ENCODE assay signal across 8 cellular contexts in genomic region chr10:73997479-73997805, GRCh38. TPM values are rescaled to one million over a fixed set of nuclear protein-coding genes. Genes with fewer than 3 reads are reported as not detected.
A peak's percentile ranks its signal among the peaks of the same experiment; 100 is the strongest.
DNase-seq lines count a peak whose midpoint lies in the region; ATAC-seq and TF ChIP-seq lines count a peak whose summit lies in the region.

No MANE protein-coding gene starts in this region.

- no peak overlapping the region for H2BK12ac ChIP-seq in trophoblast cell (ENCODE audit: low read length)

- H3K4me1 Mint-ChIP-seq in WTC11: peaks cover 38% of the 10 kb centered on the region

- no peaks in the 10 kb centered on the region for H3K9me3 ChIP-seq in HUES64 (ENCODE audit: insufficient read depth, low read depth, low read length)
- H3K9me3 ChIP-seq in trophoblast cell (ENCODE audit: insufficient read depth, low read depth, low read length): no peaks in the 10 kb centered on the region

- H2AFZ ChIP-seq in trophoblast cell (ENCODE audit: insufficient read depth, low read length, poor library complexity): no peak overlapping the region

- H3K4me3 ChIP-seq in HUES64 (ENCODE audit: low read length) (peak overlapping the region; percentile 81), fibroblast of the aortic adventitia (ENCODE audit: low read depth, low read length) (peak overlapping the region; percentile 69), trophoblast cell (ENCODE audit: low read depth, low read length) (peak overlapping the region; percentile 64)

- no peaks in the 10 kb centered on the region for H3K9me3 Mint-ChIP-seq in WTC11

- H3K14ac ChIP-seq in trophoblast cell (ENCODE audit: low read length): no peak overlapping the region

- peaks cover 36% of the 10 kb centered on the region for H3K36me3 Mint-ChIP-seq in WTC11

- H3K4me1 ChIP-seq in HUES64 (ENCODE audit: insufficient read depth, low read length): peaks cover 16% of the 10 kb centered on the region; the same call in 1 of the 2 replicates
- H3K4me1 ChIP-seq in trophoblast cell (ENCODE audit: control insufficient read depth in 1 of 2, insufficient read depth in 2 of 2, low read length in 2 of 2): peaks cover 5% of the 10 kb centered on the region in 2 experiments

- peaks cover 2% of the 10 kb centered on the region; the same call in 1 of the 2 replicates for H3K27me3 Mint-ChIP-seq in WTC11 (ENCODE audit: low read depth)

- POLR2A ChIA-PET in WTC11 (lab: Charles Lee) (interaction anchor here (0.6 to 9.2 kb wide), 7 partner anchors 9 to 153 kb away, joined by 3 to 140 read pairs (median 6); partner anchors contain the start of genes ADK and AP3M1), HEK293T (lab: Yijun Ruan, JAX) (interaction anchor here (0.9 to 2.7 kb wide), 2 partner anchors 23 to 44 kb away, joined by 3 to 10 read pairs; no protein-coding TSS in a partner anchor)

- peak overlapping the region; percentile 100 for H3K27ac Mint-ChIP-seq in WTC11

- peak overlapping the region; percentile 37 for H4K8ac ChIP-seq in trophoblast cell (ENCODE audit: low read depth, low read length)

- H3K18ac ChIP-seq in trophoblast cell (ENCODE audit: low read length): no peak overlapping the region

- 3% methylated on average over 13 of the region's 13 CpGs for WGBS in HUES64
- no CpG with 5 or more reads among the region's 13 CpGs for WGBS in trophoblast cell (ENCODE audit: extremely low coverage, insufficient coverage, insufficient read length)

- no peak overlapping the region for H4K91ac ChIP-seq in trophoblast cell (ENCODE audit: low read depth, low read length)

- CTCF ChIA-PET in WTC11 (lab: Charles Lee) (interaction anchor here (1.5 to 4.5 kb wide), 5 partner anchors 29 to 118 kb away, joined by 4 to 33 read pairs (median 8); no protein-coding TSS in a partner anchor), HEK293T (lab: Yijun Ruan, JAX) (no interaction called here)

- H3K27me3 ChIP-seq in HUES64 (ENCODE audit: insufficient read depth, low read length) (no peaks in the 10 kb centered on the region), trophoblast cell (ENCODE audit: insufficient read depth, low read length) (no peaks in the 10 kb centered on the region)

- H3K9ac ChIP-seq in HUES64 (ENCODE audit: low read depth, low read length) (peak overlapping the region; percentile 87), trophoblast cell (ENCODE audit: low read length) (peak overlapping the region; percentile 69)

- H2BK120ac ChIP-seq in trophoblast cell (ENCODE audit: insufficient read depth, low read length, poor library complexity): peak overlapping the region; percentile 54

- no peak overlapping the region for H3K4ac ChIP-seq in trophoblast cell (ENCODE audit: low read depth, low read length)

- H3K27ac ChIP-seq in HUES64 (ENCODE audit: low read depth, low read length): peak overlapping the region; percentile 93
- peak overlapping the region; percentile 61 for H3K27ac ChIP-seq in trophoblast cell (ENCODE audit: low read depth, low read length)

- TF ChIP-seq CTCF in GM12872 (IDR thresholded peaks at IDR 0.05; ENCODE audit: insufficient read depth, low read depth, low read length): 0 out of 3 replicates have a peak, but pooled peaks have one; percentile 3
- no peak for TF ChIP-seq CTCF in WTC11 (IDR thresholded peaks at IDR 0.05)
- no peak for TF ChIP-seq CTCF in fibroblast of the aortic adventitia (IDR thresholded peaks at IDR 0.05; ENCODE audit: insufficient read depth, low read length)

- DNase-seq in WTC11 (ENCODE audit: low spot score) (no peak), fibroblast of the aortic adventitia (ENCODE audit: low read depth) (no peak), trophoblast cell (no peak), NCI-H146 treated with DMSO at 0.1 percent for 48 hours (lab: John Stamatoyannopoulos, UW; ENCODE audit: unreplicated experiment) (no peak), HEK293T (ENCODE audit: extremely low spot score) (no peak)

- H3K79me1 ChIP-seq in trophoblast cell (ENCODE audit: low read length): peaks cover 18% of the 10 kb centered on the region

- peak overlapping the region; percentile 95 for H3K4me3 Mint-ChIP-seq in WTC11

- ATAC-seq in GM21576 (IDR thresholded peaks at IDR 0.05; ENCODE audit: unreplicated experiment): peak; percentile 66
- peak; percentile 6 for ATAC-seq in WTC11

- H3K36me3 ChIP-seq in HUES64 (ENCODE audit: insufficient read depth, low read length): peaks cover 24% of the 10 kb centered on the region
- no peaks in the 10 kb centered on the region for H3K36me3 ChIP-seq in trophoblast cell (ENCODE audit: control insufficient read depth in 1 of 2, insufficient read depth in 2 of 2, low read length in 2 of 2)

- peaks cover 21% of the 10 kb centered on the region for H3K79me2 ChIP-seq in trophoblast cell (ENCODE audit: control insufficient read depth, insufficient read depth, low read length, poor library complexity)

- peak overlapping the region; percentile 66 for H2BK5ac ChIP-seq in trophoblast cell (ENCODE audit: low read depth, low read length, poor library complexity)

- no peak overlapping the region for H2AK5ac ChIP-seq in trophoblast cell (ENCODE audit: low read length)

- no peak overlapping the region for H3K23ac ChIP-seq in trophoblast cell (ENCODE audit: low read length)

- H3K4me2 ChIP-seq in trophoblast cell (ENCODE audit: low read length): peak overlapping the region; percentile 78

- H4K12ac ChIP-seq in trophoblast cell (ENCODE audit: low read depth, low read length): no peak overlapping the region

TF ChIP-seq in WTC11, 78 proteins besides CTCF, POLR2A, EP300 and RAD21:
- no peak for TF ChIP-seq TP53 (CRISPR knock-in tag; IDR thresholded peaks at IDR 0.05)
- no peak for TF ChIP-seq TEAD1 (CRISPR knock-in tag; IDR thresholded peaks at IDR 0.05)
- no peak for TF ChIP-seq ZNF232 (CRISPR knock-in tag; IDR thresholded peaks at IDR 0.05)
TF ChIP-seq in WTC11: peak in this region for 0.

TF ChIP-seq in HEK293T, 16 proteins besides CTCF, POLR2A, EP300 and RAD21:
- no peak for TF ChIP-seq ARNT (IDR thresholded peaks at IDR 0.05)
- no peak for TF ChIP-seq FOXM1 (IDR thresholded peaks at IDR 0.05; ENCODE audit: borderline replicate concordance)
- TF ChIP-seq LEF1 (IDR thresholded peaks at IDR 0.05; ENCODE audit: borderline replicate concordance): no peak
- no peak for TF ChIP-seq BHLHE40 (IDR thresholded peaks at IDR 0.05; ENCODE audit: borderline replicate concordance)
- no peak for TF ChIP-seq FOXK2 (IDR thresholded peaks at IDR 0.05)
- no peak for TF ChIP-seq HDGF (IDR thresholded peaks at IDR 0.05; ENCODE audit: borderline replicate concordance)
- TF ChIP-seq TARDBP (IDR thresholded peaks at IDR 0.05): no peak
- no peak for TF ChIP-seq SUZ12 (IDR thresholded peaks at IDR 0.05)
- no peak for TF ChIP-seq L3MBTL2 (conservative IDR thresholded peaks at IDR 0.05)
- TF ChIP-seq NFRKB (IDR thresholded peaks at IDR 0.05): no peak
- no peak for TF ChIP-seq CTBP1 (IDR thresholded peaks at IDR 0.05; ENCODE audit: borderline replicate concordance)
- no peak for TF ChIP-seq PKNOX1 (IDR thresholded peaks at IDR 0.05)
- TF ChIP-seq ZNF384 (IDR thresholded peaks at IDR 0.05): no peak

RNA-seq across cellular contexts. Expression of gene VCL, which starts 0.5 kb away (rescaled TPM):
- 144 TPM for polyA plus RNA-seq in HUES64 (2013, experiment 1 of 2)
- 145 TPM for polyA plus RNA-seq in HUES64 (2013, experiment 2 of 2)
- total RNA-seq in WTC11 (2021) (225 to 236 TPM (median 234 TPM) in 3 replicates), fibroblast of the aortic adventitia (ENCODE audit: low replicate concordance) (148 and 176 TPM in 2 replicates)
- polyA plus RNA-seq in trophoblast cell (2013): 100 and 103 TPM in 2 replicates
